34 cellular contexts compared by ENCODE assay signal in the genomic region with DNA sequence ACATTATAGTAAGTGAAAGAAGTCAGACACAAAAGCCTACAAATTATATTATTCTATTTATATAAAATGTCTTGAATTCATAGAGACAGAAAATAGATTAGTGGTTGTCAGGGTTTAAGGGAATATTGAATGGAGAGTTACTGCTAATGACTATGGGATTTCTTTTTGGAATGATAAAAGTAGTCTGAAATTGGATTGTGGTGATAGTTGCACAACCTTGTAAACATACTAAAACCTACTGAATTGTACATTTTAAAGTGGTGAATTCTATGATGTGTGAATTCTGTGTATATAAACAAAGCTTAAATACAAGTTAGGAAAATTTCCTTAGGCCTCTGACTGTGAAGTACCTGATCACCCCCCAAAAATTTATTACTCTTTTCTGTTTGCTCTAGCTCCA.
"Had no signal": no experiment of that assay in that cellular context is flagged by ENCODE, and none has a peak within 500 bp of the region (broad histone marks: within the 10 kb centered on the region; RNA-seq: fewer than 3 reads in every experiment).

No MANE protein-coding gene starts in this region.

- H3K4me1 ChIP-seq: adrenal gland, ascending aorta, body of pancreas, breast epithelium had no signal

- FAIRE-seq: astrocyte, bronchial epithelial cell had no signal

- DNase-seq: activated effector memory CD4-positive, alpha-beta T cell treated with anti-CD3 and anti-CD28 coated beads, Interleukin-2, amount 50 U/mL, for 16 hours; activated effector memory CD4-positive, alpha-beta T cell treated with Interleukin-2 at 50 U/mL for 16 hours; activated gamma-delta T cell; activated gamma-delta T cell treated with Interleukin-2 at 50 U/mL for 16 hours; activated naive CD4-positive, alpha-beta T cell; activated naive CD4-positive, alpha-beta T cell treated with anti-CD3 and anti-CD28 coated beads for 36 hours; activated naive CD4-positive, alpha-beta T cell treated with anti-CD3 and anti-CD28 coated beads, Interleukin-2, amount 10 ng/mL, durations not matched to agents 7 days and 5 days; activated naive CD4-positive, alpha-beta T cell treated with anti-CD3 and anti-CD28 coated beads, Interleukin-2, amount 50 U/mL, for 16 hours; activated naive CD4-positive, alpha-beta T cell treated with Interleukin-2 at 50 U/mL for 16 hours; activated naive CD8-positive, alpha-beta T cell treated with anti-CD3 and anti-CD28 coated beads for 36 hours; activated naive CD8-positive, alpha-beta T cell treated with anti-CD3 and anti-CD28 coated beads, Interleukin-2, amount 10 ng/mL, durations not matched to agents 7 days and 5 days; activated naive CD8-positive, alpha-beta T cell treated with anti-CD3 and anti-CD28 coated beads, Interleukin-2, amount 50 U/mL, for 24 hours; activated T-cell treated with anti-CD3 and anti-CD28 coated beads, Interleukin-2, amount 50 U/mL, for 1 hour; activated T-cell treated with anti-CD3 and anti-CD28 coated beads, Interleukin-2, amount 50 U/mL, for 24 hours; activated T-cell treated with anti-CD3 and anti-CD28 coated beads, Interleukin-2, amount 50 U/mL, for 4 hours; activated T-cell treated with anti-CD3 and anti-CD28 coated beads, Interleukin-2, amount 50 U/mL, for 48 hours; activated T-cell treated with anti-CD3 and anti-CD28 coated beads, Interleukin-2, amount 50 U/mL, for 72 hours; adrenal gland; amniotic stem cell; amygdala; anterior cingulate cortex; aorta; body of pancreas; brain microvascular endothelial cell; caudate nucleus; central memory CD4-positive, alpha-beta T cell; cerebellar nuclear complex had no signal

- H3K9me3 ChIP-seq: ascending aorta, body of pancreas had no signal

- H3K27ac ChIP-seq: adrenal gland, ascending aorta, body of pancreas, brain microvascular endothelial cell, breast epithelium, cardiac muscle cell had no signal

- H3K4me3 ChIP-seq: adrenal gland, ascending aorta, body of pancreas, breast epithelium, cardiac muscle cell had no signal

- H3K36me3 ChIP-seq: adrenal gland, ascending aorta, brain microvascular endothelial cell, breast epithelium, cardiac muscle cell had no signal

- ATAC-seq: activated naive CD4-positive, alpha-beta T cell treated with anti-CD3 and anti-CD28 coated beads, Interleukin-2, amount 50 U/mL, for 72 hours; activated naive CD8-positive, alpha-beta T cell treated with anti-CD3 and anti-CD28 coated beads, Interleukin-2, amount 50 U/mL, for 24 hours; activated T-cell treated with anti-CD3 and anti-CD28 coated beads, Interleukin-2, amount 50 U/mL, for 4 hours; activated T-cell treated with anti-CD3 and anti-CD28 coated beads, Interleukin-2, amount 50 U/mL, for 72 hours; activated T-helper 17 cell treated with anti-CD3 and anti-CD28 coated beads, Interleukin-2, amount 50 U/mL, for 72 hours; body of pancreas had no signal

- H3K27me3 ChIP-seq: adrenal gland, ascending aorta, body of pancreas, brain microvascular endothelial cell, breast epithelium, cardiac muscle cell had no signal
